In the genomic region with DNA sequence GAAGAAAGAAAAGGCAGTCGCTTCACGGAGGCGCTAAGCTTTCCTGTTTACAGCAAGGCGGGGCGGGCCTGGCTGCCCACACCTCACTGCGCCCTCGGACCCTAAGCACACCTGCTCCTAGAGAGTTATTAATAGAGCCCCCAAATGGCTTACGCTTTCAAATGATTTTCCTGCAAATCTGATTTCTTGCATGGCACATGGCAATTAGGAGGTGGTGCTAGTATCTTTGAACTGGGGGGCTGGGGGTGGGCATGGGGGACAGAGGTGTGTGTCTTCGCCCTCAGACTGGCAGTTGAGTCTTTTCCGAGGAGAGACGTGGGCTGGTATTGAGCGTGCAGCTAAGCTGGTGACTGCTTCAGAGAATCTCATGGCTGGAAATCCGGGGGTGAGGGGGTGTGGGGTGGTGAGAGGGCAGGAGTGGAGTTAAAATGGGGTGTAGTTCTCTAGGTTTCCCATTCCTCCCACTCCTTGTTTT, we compare ENCODE assay signal across 1 cellular context.
TF ChIP-seq lines count a peak whose summit lies in the region.

No MANE protein-coding gene starts in this region.

TF ChIP-seq in IMR-90, 13 proteins besides CTCF, POLR2A, EP300 and RAD21 (continued from another document):
- TF ChIP-seq FOS (IDR thresholded peaks at IDR 0.05; ENCODE audit: low read depth, low read length) (no peak), NFE2L2 (IDR thresholded peaks at IDR 0.05; ENCODE audit: low read depth, low read length) (no peak), CHD1 (IDR thresholded peaks at IDR 0.05; ENCODE audit: low read depth, low read length) (no peak), MAFK (IDR thresholded peaks at IDR 0.05; ENCODE audit: low read depth, low read length) (no peak)
- TF ChIP-seq, protein P1, sequence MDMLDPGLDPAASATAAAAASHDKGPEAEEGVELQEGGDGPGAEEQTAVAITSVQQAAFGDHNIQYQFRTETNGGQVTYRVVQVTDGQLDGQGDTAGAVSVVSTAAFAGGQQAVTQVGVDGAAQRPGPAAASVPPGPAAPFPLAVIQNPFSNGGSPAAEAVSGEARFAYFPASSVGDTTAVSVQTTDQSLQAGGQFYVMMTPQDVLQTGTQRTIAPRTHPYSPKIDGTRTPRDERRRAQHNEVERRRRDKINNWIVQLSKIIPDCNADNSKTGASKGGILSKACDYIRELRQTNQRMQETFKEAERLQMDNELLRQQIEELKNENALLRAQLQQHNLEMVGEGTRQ (IDR thresholded peaks at IDR 0.05; ENCODE audit: low read depth, low read length), result no peak
- TF ChIP-seq, protein P2, sequence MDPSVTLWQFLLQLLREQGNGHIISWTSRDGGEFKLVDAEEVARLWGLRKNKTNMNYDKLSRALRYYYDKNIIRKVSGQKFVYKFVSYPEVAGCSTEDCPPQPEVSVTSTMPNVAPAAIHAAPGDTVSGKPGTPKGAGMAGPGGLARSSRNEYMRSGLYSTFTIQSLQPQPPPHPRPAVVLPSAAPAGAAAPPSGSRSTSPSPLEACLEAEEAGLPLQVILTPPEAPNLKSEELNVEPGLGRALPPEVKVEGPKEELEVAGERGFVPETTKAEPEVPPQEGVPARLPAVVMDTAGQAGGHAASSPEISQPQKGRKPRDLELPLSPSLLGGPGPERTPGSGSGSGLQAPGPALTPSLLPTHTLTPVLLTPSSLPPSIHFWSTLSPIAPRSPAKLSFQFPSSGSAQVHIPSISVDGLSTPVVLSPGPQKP (IDR thresholded peaks at IDR 0.05; ENCODE audit: borderline replicate concordance, low read depth, low read length), result no peak
